In the genomic region with DNA sequence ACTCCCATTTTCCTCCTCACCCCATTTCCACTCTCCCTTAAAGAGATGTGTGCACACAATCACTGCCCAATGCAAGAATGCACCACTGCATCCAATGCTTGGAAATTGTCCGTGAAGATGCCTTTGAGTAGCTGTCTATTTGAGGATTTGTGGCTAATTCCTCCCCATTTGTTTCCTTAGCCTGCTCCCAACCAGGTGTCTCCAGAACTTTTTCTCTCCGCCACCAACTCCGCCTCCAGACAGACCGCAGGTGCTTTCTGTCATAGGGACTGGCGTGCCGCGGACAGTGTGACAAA, we compare ENCODE assay signal across 8 cellular contexts. TPM values are rescaled to one million over a fixed set of nuclear protein-coding genes. Genes with fewer than 3 reads are reported as not detected.
DNase-seq lines count a peak whose midpoint lies in the region; ATAC-seq and TF ChIP-seq lines count a peak whose summit lies in the region.

No MANE protein-coding gene starts in this region.

- WGBS in ectodermal cell, 2 experiments, result 2 to 3% methylated on average over 7 of the region's 7 CpGs

- H3K4me3 ChIP-seq in right atrium auricular region, result peak overlapping the region; percentile 85 to 86
- peak overlapping the region; percentile 66 for H3K4me3 ChIP-seq in ectodermal cell (ENCODE audit: insufficient read depth, low read depth, low read length)
- peak overlapping the region; percentile 87 to 96 for H3K4me3 ChIP-seq in neutrophil (ENCODE audit: low read depth in 1 of 2, low read length in 1 of 2)

- TF ChIP-seq CTCF in right atrium auricular region (IDR thresholded peaks at IDR 0.05) (no peak), neutrophil (IDR thresholded peaks at IDR 0.05) (no peak)

- peak overlapping the region; percentile 84 to 85 for H3K27ac ChIP-seq in right atrium auricular region
- peak overlapping the region; percentile 86 for H3K27ac ChIP-seq in KOPT-K1 (ENCODE audit: low read depth, low read length, poor library complexity, severe bottlenecking)
- peak overlapping the region; percentile 72 for H3K27ac ChIP-seq in ectodermal cell (ENCODE audit: insufficient read depth, low read depth, low read length, poor library complexity, severe bottlenecking)
- peak overlapping the region; percentile 97 for H3K27ac ChIP-seq in neutrophil

- H3K9me3 ChIP-seq in right atrium auricular region, result no peaks in the 10 kb centered on the region
- H3K9me3 ChIP-seq in KOPT-K1 (ENCODE audit: insufficient read depth, low read length, poor library complexity, severe bottlenecking), result no peaks in the 10 kb centered on the region
- H3K9me3 ChIP-seq in ectodermal cell (ENCODE audit: control insufficient read depth, low read length), result no peaks in the 10 kb centered on the region
- H3K9me3 ChIP-seq in neutrophil, result no peaks in the 10 kb centered on the region

- H3K27me3 ChIP-seq in right atrium auricular region (no peaks in the 10 kb centered on the region), ectodermal cell (ENCODE audit: control insufficient read depth, insufficient read depth, low read length, poor library complexity, severe bottlenecking) (no peaks in the 10 kb centered on the region), neutrophil (no peaks in the 10 kb centered on the region)

- intact Hi-C loops in left cardiac atrium (cut with DNase I), result no loop called here

- H3K36me3 ChIP-seq in right atrium auricular region (no peaks in the 10 kb centered on the region), KOPT-K1 (ENCODE audit: insufficient read depth, low read length) (no peaks in the 10 kb centered on the region), ectodermal cell (ENCODE audit: control insufficient read depth, insufficient read depth, low read length) (no peaks in the 10 kb centered on the region), neutrophil (no peaks in the 10 kb centered on the region)

- H3K4me1 ChIP-seq in right atrium auricular region (peaks cover 0 to 52% of the 10 kb centered on the region in 2 donors), ectodermal cell (ENCODE audit: control insufficient read depth, insufficient read depth, low read length) (no peaks in the 10 kb centered on the region), neutrophil (ENCODE audit: control insufficient read depth in 1 of 2, insufficient read depth in 1 of 2, low read depth in 1 of 2, low read length in 1 of 2) (peaks cover 88 to 92% of the 10 kb centered on the region in 2 experiments)

- ATAC-seq in left cardiac atrium (no peak), HG02885 (IDR thresholded peaks at IDR 0.05; ENCODE audit: poor library complexity, unreplicated experiment) (no peak)

- no peak for DNase-seq in right atrium auricular region (ENCODE audit: low spot score)
- no peak for DNase-seq in left cardiac atrium
- DNase-seq in DMS 273 treated with DMSO at 0.1 percent for 48 hours (lab: John Stamatoyannopoulos, UW), result no peak
- DNase-seq in SK-N-DZ (ENCODE audit: low spot score), result no peak

RNA-seq across cellular contexts. Expression of a gene that starts 0.5 kb away (rescaled TPM):
- 10 to 100 TPM; 60.6 to 70.2 TPM for total RNA-seq in right atrium auricular region
- 10 to 100 TPM; 71.5 TPM for total RNA-seq in left cardiac atrium
- polyA plus RNA-seq in ectodermal cell (2013, experiment 1 of 4), result 93.6 TPM
- 108 TPM for polyA plus RNA-seq in ectodermal cell (2013, experiment 2 of 4)
- polyA plus RNA-seq in ectodermal cell (2013, experiment 3 of 4), result 81.3 TPM
- polyA plus RNA-seq in ectodermal cell (2013, experiment 4 of 4), result 92.7 TPM
- 84.4 and 87.0 TPM in 2 replicates for polyA plus RNA-seq in SK-N-DZ (2014; cell fraction: cytosol; rRNA removed)
- polyA plus RNA-seq in SK-N-DZ (2014; cell fraction: nucleus; rRNA removed), result 31.6 and 35.5 TPM in 2 replicates
